In the genomic region with DNA sequence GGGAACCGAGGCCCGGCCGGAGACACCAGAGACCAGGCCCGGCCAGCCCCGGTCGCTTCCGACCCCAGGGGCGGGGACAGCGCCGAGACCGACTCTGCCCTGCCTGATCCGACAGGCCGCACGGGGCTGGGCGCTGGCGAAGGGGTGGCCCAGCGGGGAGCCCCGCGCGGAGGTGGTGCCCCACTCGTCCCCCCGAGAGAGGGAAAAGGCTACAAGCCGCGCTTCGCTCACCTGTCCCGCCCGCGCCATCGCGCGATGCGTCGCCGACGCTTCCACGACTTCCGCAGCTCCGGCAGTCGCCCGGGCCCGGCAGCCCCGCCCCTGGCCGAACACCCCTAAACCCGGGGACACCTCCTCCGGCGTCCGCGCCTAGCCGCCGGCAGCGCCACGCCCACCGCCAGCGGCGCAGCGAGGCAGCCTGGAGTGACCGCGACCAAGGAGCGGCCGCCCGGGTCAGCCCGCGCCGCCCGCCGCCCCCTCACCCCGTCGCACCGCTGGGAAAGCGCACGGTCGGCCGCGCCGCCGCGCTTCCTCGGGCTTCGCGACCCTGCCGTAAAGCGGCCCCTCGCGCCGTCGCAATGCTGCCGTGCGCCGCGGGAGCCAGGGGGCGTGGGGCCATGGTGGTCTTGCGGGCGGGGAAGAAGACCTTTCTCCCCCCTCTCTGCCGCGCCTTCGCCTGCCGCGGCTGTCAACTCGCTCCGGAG, we compare ENCODE assay signal across 8 cellular contexts. TPM values are rescaled to one million over a fixed set of nuclear protein-coding genes. Genes with fewer than 3 reads are reported as not detected.
DNase-seq lines count a peak whose midpoint lies in the region; ATAC-seq and TF ChIP-seq lines count a peak whose summit lies in the region.

A gene with protein sequence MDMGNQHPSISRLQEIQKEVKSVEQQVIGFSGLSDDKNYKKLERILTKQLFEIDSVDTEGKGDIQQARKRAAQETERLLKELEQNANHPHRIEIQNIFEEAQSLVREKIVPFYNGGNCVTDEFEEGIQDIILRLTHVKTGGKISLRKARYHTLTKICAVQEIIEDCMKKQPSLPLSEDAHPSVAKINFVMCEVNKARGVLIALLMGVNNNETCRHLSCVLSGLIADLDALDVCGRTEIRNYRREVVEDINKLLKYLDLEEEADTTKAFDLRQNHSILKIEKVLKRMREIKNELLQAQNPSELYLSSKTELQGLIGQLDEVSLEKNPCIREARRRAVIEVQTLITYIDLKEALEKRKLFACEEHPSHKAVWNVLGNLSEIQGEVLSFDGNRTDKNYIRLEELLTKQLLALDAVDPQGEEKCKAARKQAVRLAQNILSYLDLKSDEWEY (minus strand): TSS at position 273 of the 704 bp plus-strand sequence. CDS start 1,493 bp downstream, outside the sequence.
A gene with protein sequence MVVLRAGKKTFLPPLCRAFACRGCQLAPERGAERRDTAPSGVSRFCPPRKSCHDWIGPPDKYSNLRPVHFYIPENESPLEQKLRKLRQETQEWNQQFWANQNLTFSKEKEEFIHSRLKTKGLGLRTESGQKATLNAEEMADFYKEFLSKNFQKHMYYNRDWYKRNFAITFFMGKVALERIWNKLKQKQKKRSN (plus strand): TSS at position 576 of the 704 bp plus-strand sequence. CDS start 42 bp downstream, at position 618.

- POLR2A ChIA-PET in CD4-positive, alpha-beta T cell (lab: Charles Lee) = interaction anchor here (0.7 to 2.4 kb wide), 8 partner anchors 9 to 229 kb away, joined by 3 to 17 read pairs (median 5); a partner anchor contains a TSS

- H2BK12ac ChIP-seq in mesenchymal stem cell (ENCODE audit: low read length in 2 of 2) = peak within 1 kb of the TSS in 1 of 2 experiments; percentile 97

- peak within 1 kb of the TSS; percentile 93 for H2AFZ ChIP-seq in mesenchymal stem cell (ENCODE audit: low read depth, low read length)

- no peaks in the 10 kb centered on the region for H3K9me3 ChIP-seq in CD4-positive, alpha-beta T cell (ENCODE audit: control insufficient read depth, low read length)
- H3K9me3 ChIP-seq in mesenchymal stem cell (ENCODE audit: control insufficient read depth, low read length) = no peaks in the 10 kb centered on the region

- H3K4me3 ChIP-seq in mesenchymal stem cell (ENCODE audit: insufficient read depth in 1 of 2, low read depth in 1 of 2, low read length in 2 of 2) = peak within 1 kb of the TSS; percentile 98 to 100

- TF ChIP-seq CTCF in CD4-positive, alpha-beta T cell (IDR thresholded peaks at IDR 0.05) = no peak

- H3K36me3 Mint-ChIP-seq in CD4-positive, alpha-beta T cell (ENCODE audit: low read depth) = peaks cover 53% of the 10 kb centered on the region
- peaks cover 49% of the 10 kb centered on the region for H3K36me3 Mint-ChIP-seq in effector memory CD8-positive, alpha-beta T cell (ENCODE audit: insufficient read depth)

- CTCF ChIA-PET in CD4-positive, alpha-beta T cell (lab: Charles Lee) = interaction anchor here (1.8 to 2.1 kb wide), 2 partner anchors 44 to 62 kb away, joined by 7 read pairs; no protein-coding TSS in a partner anchor

- H3K9ac ChIP-seq in mesenchymal stem cell (ENCODE audit: low read length) = peak within 1 kb of the TSS; percentile 96

- peak within 1 kb of the TSS; percentile 95 for H3K4me2 ChIP-seq in mesenchymal stem cell (ENCODE audit: low read length, poor library complexity, severe bottlenecking)

- DNase-seq in CD4-positive, alpha-beta T cell = peak; percentile 68 to 85 (median 80)
- DNase-seq in NOMO-1 (lab: John Stamatoyannopoulos, UW; ENCODE audit: unreplicated experiment in 2 of 2) (peak; percentile 68 to 81), mesenchymal stem cell (peak; percentile 85)
- DNase-seq in activated CD8-positive, alpha-beta memory T cell treated with anti-CD3 and anti-CD28 coated beads for 4 hours (ENCODE audit: low read depth in 2 of 2) = peak; percentile 68 to 75
- DNase-seq in effector memory CD8-positive, alpha-beta T cell = peak; percentile 79 to 86 (median 83)
- DNase-seq in stimulated activated CD8-positive, alpha-beta memory T cell treated with anti-CD3 and anti-CD28 coated beads, Interleukin-12 subunit alpha, Interleukin-12 subunit beta, amount 100 ng/mL, for 24 hours (ENCODE audit: extremely low read depth) = peak; percentile 65

- peaks cover 3% of the 10 kb centered on the region for H3K79me1 ChIP-seq in mesenchymal stem cell (replicated peaks; ENCODE audit: low read length, poor library complexity, severe bottlenecking)

- peak; percentile 79 for ATAC-seq in CD4-positive, alpha-beta T cell (ENCODE audit: poor library complexity)
- peak; percentile 81 for ATAC-seq in GM19397 (IDR thresholded peaks at IDR 0.05; ENCODE audit: unreplicated experiment)
- peak; percentile 72 for ATAC-seq in HG03565 (IDR thresholded peaks at IDR 0.05; ENCODE audit: unreplicated experiment)
- peak; percentile 84 for ATAC-seq in effector memory CD8-positive, alpha-beta T cell (replicated peaks)

- peaks cover 13% of the 10 kb centered on the region for H3K4me1 ChIP-seq in mesenchymal stem cell (ENCODE audit: control insufficient read depth, insufficient read depth, low read depth, low read length)

- peak within 1 kb of the TSS in 1 of 2 experiments; percentile 66 for H3K23ac ChIP-seq in mesenchymal stem cell (ENCODE audit: low read length in 2 of 2)

- no peaks in the 10 kb centered on the region for H3K27me3 ChIP-seq in CD4-positive, alpha-beta T cell (ENCODE audit: control insufficient read depth, insufficient read depth, low read length)
- no peaks in the 10 kb centered on the region for H3K27me3 ChIP-seq in mesenchymal stem cell (ENCODE audit: control insufficient read depth in 1 of 2, insufficient read depth in 1 of 2, low read length in 2 of 2)

- intact Hi-C loops in CD4-positive, alpha-beta T cell (cut with DNase I, micrococcal nuclease) = loop anchor here (1.0 to 10.0 kb wide), 8 partner anchors 33 to 1198 kb away; a partner anchor contains a TSS

- peak within 1 kb of the TSS; percentile 99 for H3K4ac ChIP-seq in mesenchymal stem cell (ENCODE audit: low read depth in 1 of 2, low read length in 2 of 2)

- H2BK5ac ChIP-seq in mesenchymal stem cell (ENCODE audit: low read depth, low read length, poor library complexity, severe bottlenecking) = peak within 1 kb of the TSS; percentile 100

- WGBS in mesenchymal stem cell = under 1% methylated on average over 66 of the region's 100 CpGs

- H3K4me1 Mint-ChIP-seq in CD4-positive, alpha-beta T cell (ENCODE audit: low read depth) = peaks cover 62% of the 10 kb centered on the region
- H3K4me1 Mint-ChIP-seq in effector memory CD8-positive, alpha-beta T cell (ENCODE audit: low read depth in 2 of 2) = peaks cover 37 to 38% of the 10 kb centered on the region in 2 donors

- H3K36me3 ChIP-seq in mesenchymal stem cell (ENCODE audit: control insufficient read depth in 1 of 2, insufficient read depth in 2 of 2, low read depth in 1 of 2, low read length in 2 of 2) = peaks cover 13 to 27% of the 10 kb centered on the region in 2 experiments

- no peaks in the 10 kb centered on the region for H3K9me3 Mint-ChIP-seq in CD4-positive, alpha-beta T cell
- no peaks in the 10 kb centered on the region for H3K9me3 Mint-ChIP-seq in effector memory CD8-positive, alpha-beta T cell

- peak within 1 kb of the TSS; percentile 78 for H2AK5ac ChIP-seq in mesenchymal stem cell (ENCODE audit: low read length, severe bottlenecking)

- H3K4me3 Mint-ChIP-seq in CD4-positive, alpha-beta T cell = peak within 1 kb of the TSS; percentile 96
- peak within 1 kb of the TSS; percentile 95 to 98 for H3K4me3 Mint-ChIP-seq in effector memory CD8-positive, alpha-beta T cell

- peak within 1 kb of the TSS; percentile 100 for H4K8ac ChIP-seq in mesenchymal stem cell (ENCODE audit: low read length)

- H2BK120ac ChIP-seq in mesenchymal stem cell (ENCODE audit: low read depth, low read length) = peak within 1 kb of the TSS; percentile 100

- peak within 1 kb of the TSS; percentile 100 for H2BK15ac ChIP-seq in mesenchymal stem cell (ENCODE audit: low read depth, poor library complexity, severe bottlenecking)

- peak within 1 kb of the TSS; percentile 100 for H4K91ac ChIP-seq in mesenchymal stem cell (ENCODE audit: low read length)

- peak within 1 kb of the TSS; percentile 85 for H3K27ac ChIP-seq in CD4-positive, alpha-beta T cell (ENCODE audit: low read depth, low read length)
- peak within 1 kb of the TSS; percentile 73 for H3K27ac ChIP-seq in mesenchymal stem cell (ENCODE audit: low read length, poor library complexity, severe bottlenecking)

- H3K14ac ChIP-seq in mesenchymal stem cell (ENCODE audit: low read length in 2 of 2) = peak within 1 kb of the TSS in 1 of 2 experiments; percentile 51

- peak within 1 kb of the TSS; percentile 96 to 98 for H3K18ac ChIP-seq in mesenchymal stem cell (ENCODE audit: low read depth in 1 of 2, low read length in 2 of 2)

- peak within 1 kb of the TSS; percentile 94 for H3K27ac Mint-ChIP-seq in CD4-positive, alpha-beta T cell
- peak within 1 kb of the TSS; percentile 94 for H3K27ac Mint-ChIP-seq in effector memory CD8-positive, alpha-beta T cell

- no peaks in the 10 kb centered on the region for H3K27me3 Mint-ChIP-seq in CD4-positive, alpha-beta T cell
- H3K27me3 Mint-ChIP-seq in effector memory CD8-positive, alpha-beta T cell = no peaks in the 10 kb centered on the region

RNA-seq across cellular contexts. Expression of the first gene that starts in this region (rescaled TPM):
- 10 to 100 TPM; 39.4 to 40.3 TPM for total RNA-seq in CD4-positive, alpha-beta T cell
- polyA plus RNA-seq in mesenchymal stem cell (2013, experiment 1 of 2) = 14.8 TPM
- 14.4 TPM for polyA plus RNA-seq in mesenchymal stem cell (2013, experiment 2 of 2)

RNA-seq across cellular contexts. Expression of the second gene that starts in this region (rescaled TPM):
- total RNA-seq in CD4-positive, alpha-beta T cell = 10 to 100 TPM in 1 of 2 experiments, 1 to 10 TPM in 1; 9.1 to 10.7 TPM
- 63.1 TPM for polyA plus RNA-seq in mesenchymal stem cell (2013, experiment 1 of 2)
- 58.9 TPM for polyA plus RNA-seq in mesenchymal stem cell (2013, experiment 2 of 2)

Comparison
In these comparisons a context has a peak if more than half of its experiments do, and no peak if none do; other contexts are left out.
1. Peak in every context shown above with its lines: DNase-seq, ATAC-seq, H3K4me3 ChIP-seq and H3K27ac ChIP-seq.